ENCODE assay signal across 20 cellular contexts in genomic region chrX:136488706-136489105, GRCh38. TPM values are rescaled to one million over a fixed set of nuclear protein-coding genes. Genes with fewer than 3 reads are reported as not detected.
A peak's percentile ranks its signal among the peaks of the same experiment; 100 is the strongest.
DNase-seq lines count a peak whose midpoint lies in the region; ATAC-seq and TF ChIP-seq lines count a peak whose summit lies in the region.
"Had no signal": no experiment of that assay in that cellular context is flagged by ENCODE, and none has a peak within 500 bp of the region (broad histone marks: within the 10 kb centered on the region; RNA-seq: fewer than 3 reads in every experiment).

No MANE protein-coding gene starts in this region.

- H3K4me2 ChIP-seq in Karpas-422 (ENCODE audit: low read depth, low read length, poor library complexity, severe bottlenecking) (no peak overlapping the region), mesenchymal stem cell (ENCODE audit: low read length, poor library complexity, severe bottlenecking) (no peak overlapping the region)
- H3K4me2 ChIP-seq: BLaER1 treated with 17β-estradiol and CSF1 and Interleukin-3, amounts not matched to agents 10 nM and 100 nM; GM23338 had no signal

- no peaks in the 10 kb centered on the region for H3K4me1 Mint-ChIP-seq in natural killer cell

- H3K9me3 Mint-ChIP-seq in natural killer cell: no peaks in the 10 kb centered on the region
- H3K9me3 Mint-ChIP-seq: GM23338 had no signal

- H3K4me3 ChIP-seq in Karpas-422 (ENCODE audit: low read length) (no peak overlapping the region), endocrine pancreas (ENCODE audit: control insufficient read depth, insufficient read depth, low read length) (peak overlapping the region; percentile 45), mesenchymal stem cell (ENCODE audit: insufficient read depth in 1 of 2, low read depth in 1 of 2, low read length in 2 of 2) (no peak overlapping the region)
- H3K4me3 ChIP-seq: BLaER1 treated with 17β-estradiol and CSF1 and Interleukin-3, amounts not matched to agents 10 nM and 100 nM; GM23338; SK-N-MC had no signal

- ATAC-seq in natural killer cell (no peak), GM18520 (IDR thresholded peaks at IDR 0.05; ENCODE audit: unreplicated experiment) (no peak)
- ATAC-seq: GM23338, Right ventricle myocardium inferior had no signal

- no peak for TF ChIP-seq CTCF in natural killer cell (IDR thresholded peaks at IDR 0.05)

- H3K4me3 Mint-ChIP-seq in natural killer cell: no peak overlapping the region
- H3K4me3 Mint-ChIP-seq: GM23338 had no signal

- no peaks in the 10 kb centered on the region for H3K79me2 ChIP-seq in Karpas-422 (ENCODE audit: low read length)

- H2BK12ac ChIP-seq in mesenchymal stem cell (ENCODE audit: low read length in 2 of 2): no peak overlapping the region

- no peaks in the 10 kb centered on the region for H3K36me3 ChIP-seq in Karpas-422 (ENCODE audit: insufficient read depth, low read length)
- no peaks in the 10 kb centered on the region for H3K36me3 ChIP-seq in endocrine pancreas (ENCODE audit: control insufficient read depth, insufficient read depth, low read length)
- no peaks in the 10 kb centered on the region for H3K36me3 ChIP-seq in mesenchymal stem cell (ENCODE audit: control insufficient read depth in 1 of 2, insufficient read depth in 2 of 2, low read depth in 1 of 2, low read length in 2 of 2)
- H3K36me3 ChIP-seq: BLaER1 treated with 17β-estradiol and CSF1 and Interleukin-3, amounts not matched to agents 10 nM and 100 nM had no signal

- H3K4me1 ChIP-seq in Karpas-422 (ENCODE audit: low read length): no peaks in the 10 kb centered on the region; the same call in 1 of the 2 replicates
- H3K4me1 ChIP-seq in endocrine pancreas (ENCODE audit: control insufficient read depth, insufficient read depth, low read length): no peaks in the 10 kb centered on the region
- H3K4me1 ChIP-seq in mesenchymal stem cell (ENCODE audit: control insufficient read depth, insufficient read depth, low read depth, low read length): no peaks in the 10 kb centered on the region
- H3K4me1 ChIP-seq: BLaER1 treated with 17β-estradiol and CSF1 and Interleukin-3, amounts not matched to agents 10 nM and 100 nM had no signal

- H3K9ac ChIP-seq in Karpas-422 (ENCODE audit: low read length) (no peak overlapping the region), endocrine pancreas (ENCODE audit: control insufficient read depth, insufficient read depth, low read length) (no peak overlapping the region), mesenchymal stem cell (ENCODE audit: low read length) (no peak overlapping the region)
- H3K9ac ChIP-seq: BLaER1 treated with 17β-estradiol and CSF1 and Interleukin-3, amounts not matched to agents 10 nM and 100 nM had no signal

- no peak overlapping the region for H2BK120ac ChIP-seq in mesenchymal stem cell (ENCODE audit: low read depth, low read length)

- H3K79me1 ChIP-seq in mesenchymal stem cell (replicated peaks; ENCODE audit: low read length, poor library complexity, severe bottlenecking): no peaks in the 10 kb centered on the region

- H3K27me3 Mint-ChIP-seq in natural killer cell (ENCODE audit: low read depth in 2 of 2): peaks cover 24 to 73% of the 10 kb centered on the region in 2 donors

- peak; percentile 35 for DNase-seq in DMS53 (lab: John Stamatoyannopoulos, UW)
- DNase-seq in DMS53 treated with DMSO at 0.1 percent for 48 hours (lab: John Stamatoyannopoulos, UW; ENCODE audit: unreplicated experiment): no peak
- DNase-seq in Karpas-422: peak; percentile 38
- peak; percentile 14 for DNase-seq in NCI-H748 treated with DMSO at 0.1 percent for 48 hours (lab: John Stamatoyannopoulos, UW)
- DNase-seq in natural killer cell: no peak
- no peak for DNase-seq in mesenchymal stem cell
- DNase-seq: 8988T, DMS79, KBM-7, MV-4-11, NCI-H1436 treated with DMSO at 0.1 percent for 48 hours, NCI-H2171 treated with DMSO at 0.1 percent for 48 hours, NCI-H510A had no signal

- H4K20me1 ChIP-seq in Karpas-422 (ENCODE audit: insufficient read depth, low read depth, low read length): no peaks in the 10 kb centered on the region
- H4K20me1 ChIP-seq: BLaER1 treated with 17β-estradiol and CSF1 and Interleukin-3, amounts not matched to agents 10 nM and 100 nM had no signal

- H3K27me3 ChIP-seq in Karpas-422 (ENCODE audit: low read length) (0 out of 2 replicates have a peak, but pooled peaks cover 2% of the 10 kb centered on the region), endocrine pancreas (ENCODE audit: control insufficient read depth, insufficient read depth, low read length) (no peaks in the 10 kb centered on the region), mesenchymal stem cell (ENCODE audit: control insufficient read depth in 1 of 2, insufficient read depth in 1 of 2, low read length in 2 of 2) (peaks cover 0 to 63% of the 10 kb centered on the region in 2 experiments)

- intact Hi-C loops in natural killer cell (cut with micrococcal nuclease): no loop called here

- no peak overlapping the region for H3K27ac ChIP-seq in Karpas-422 (ENCODE audit: low read length)
- H3K27ac ChIP-seq in mesenchymal stem cell (ENCODE audit: low read length, poor library complexity, severe bottlenecking): no peak overlapping the region
- H3K27ac ChIP-seq: BLaER1 treated with 17β-estradiol and CSF1 and Interleukin-3, amounts not matched to agents 10 nM and 100 nM; SK-N-MC had no signal

- no peak overlapping the region for H2AK5ac ChIP-seq in mesenchymal stem cell (ENCODE audit: low read length, severe bottlenecking)

- no peak overlapping the region for H2AFZ ChIP-seq in Karpas-422 (ENCODE audit: low read length)
- H2AFZ ChIP-seq in mesenchymal stem cell (ENCODE audit: low read depth, low read length): no peak overlapping the region
- H2AFZ ChIP-seq: GM23338 had no signal

- H3K9me2 ChIP-seq in Karpas-422 (replicated peaks; ENCODE audit: insufficient read depth, low read length): no peaks in the 10 kb centered on the region

- no peak overlapping the region for H3K18ac ChIP-seq in mesenchymal stem cell (ENCODE audit: low read depth in 1 of 2, low read length in 2 of 2)

- H3K36me3 Mint-ChIP-seq in natural killer cell: no peaks in the 10 kb centered on the region

- H3K4ac ChIP-seq in mesenchymal stem cell (ENCODE audit: low read depth in 1 of 2, low read length in 2 of 2): no peak overlapping the region

- H3K14ac ChIP-seq in mesenchymal stem cell (ENCODE audit: low read length in 2 of 2): no peak overlapping the region

- no peaks in the 10 kb centered on the region for H3K9me3 ChIP-seq in Karpas-422 (ENCODE audit: low read length)
- no peaks in the 10 kb centered on the region for H3K9me3 ChIP-seq in endocrine pancreas (ENCODE audit: control insufficient read depth, low read length)
- H3K9me3 ChIP-seq in mesenchymal stem cell (ENCODE audit: control insufficient read depth, low read length): no peaks in the 10 kb centered on the region
- H3K9me3 ChIP-seq: BLaER1 treated with 17β-estradiol and CSF1 and Interleukin-3, amounts not matched to agents 10 nM and 100 nM had no signal

- H3K23ac ChIP-seq in mesenchymal stem cell (ENCODE audit: low read length in 2 of 2): no peak overlapping the region

- H2BK15ac ChIP-seq in mesenchymal stem cell (ENCODE audit: low read depth, poor library complexity, severe bottlenecking): no peak overlapping the region

- no peak overlapping the region for H3K27ac Mint-ChIP-seq in natural killer cell
- H3K27ac Mint-ChIP-seq: GM23338 had no signal

- H4K91ac ChIP-seq in mesenchymal stem cell (ENCODE audit: low read length): no peak overlapping the region

- no peak overlapping the region for H2BK5ac ChIP-seq in mesenchymal stem cell (ENCODE audit: low read depth, low read length, poor library complexity, severe bottlenecking)

- H4K8ac ChIP-seq in mesenchymal stem cell (ENCODE audit: low read length): no peak overlapping the region

- WGBS in mesenchymal stem cell: 61% methylated on average over 3 of the region's 5 CpGs

RNA-seq across cellular contexts. Expression of gene BRS3, which starts 1.0 kb away (rescaled TPM):
- not detected in 2 replicates for total RNA-seq in Karpas-422 (2014; rRNA removed; shearing (Covaris generic); ENCODE audit: low replicate concordance)
- not detected for total RNA-seq in natural killer cell
- polyA plus RNA-seq in mesenchymal stem cell (2013, experiment 1 of 2): not detected
- polyA plus RNA-seq in mesenchymal stem cell (2013, experiment 2 of 2): not detected
- total RNA-seq: GM23338; Right ventricle myocardium inferior; T-helper 1 cell treated with Interleukin-12 subunit alpha and Interleukin-12 subunit beta and Interleukin-4 antibody, amounts not matched to agents 30 ng/mL and 1 ng/mL, for 36 hours had no signal
- polyA plus RNA-seq: GM23338 had no signal

RNA-seq across cellular contexts. Expression of gene HTATSF1, which starts 8.7 kb away (rescaled TPM):
- 25.3 and 48.1 TPM in 2 replicates for total RNA-seq in Karpas-422 (2014; rRNA removed; shearing (Covaris generic); ENCODE audit: low replicate concordance)
- total RNA-seq in natural killer cell: 10 to 100 TPM; 26.4 to 30.4 (median 28.2) TPM
- 28.2 TPM for polyA plus RNA-seq in mesenchymal stem cell (2013, experiment 1 of 2)
- 28.7 TPM for polyA plus RNA-seq in mesenchymal stem cell (2013, experiment 2 of 2)

RNA-seq across cellular contexts. Expression of gene VGLL1, which starts 43.3 kb away (rescaled TPM):
- not detected in 2 replicates for total RNA-seq in Karpas-422 (2014; rRNA removed; shearing (Covaris generic); ENCODE audit: low replicate concordance)
- total RNA-seq in natural killer cell: not detected
- not detected for polyA plus RNA-seq in mesenchymal stem cell (2013, experiment 1 of 2)
- polyA plus RNA-seq in mesenchymal stem cell (2013, experiment 2 of 2): not detected
- total RNA-seq: GM23338; Right ventricle myocardium inferior; T-helper 1 cell treated with Interleukin-12 subunit alpha and Interleukin-12 subunit beta and Interleukin-4 antibody, amounts not matched to agents 30 ng/mL and 1 ng/mL, for 36 hours had no signal
- polyA plus RNA-seq: GM23338 had no signal

Comparison
In these comparisons a context has a peak if more than half of its experiments do, and no peak if none do; other contexts are left out.
1. DNase-seq: peak in DMS53 (single experiment), Karpas-422 (single experiment) and NCI-H748 treated with DMSO at 0.1 percent for 48 hours (single experiment); none in DMS53 treated with DMSO at 0.1 percent for 48 hours (single experiment), natural killer cell (single experiment) and mesenchymal stem cell (single experiment).